ENCODE assay signal across 14 cellular contexts in the genomic region with DNA sequence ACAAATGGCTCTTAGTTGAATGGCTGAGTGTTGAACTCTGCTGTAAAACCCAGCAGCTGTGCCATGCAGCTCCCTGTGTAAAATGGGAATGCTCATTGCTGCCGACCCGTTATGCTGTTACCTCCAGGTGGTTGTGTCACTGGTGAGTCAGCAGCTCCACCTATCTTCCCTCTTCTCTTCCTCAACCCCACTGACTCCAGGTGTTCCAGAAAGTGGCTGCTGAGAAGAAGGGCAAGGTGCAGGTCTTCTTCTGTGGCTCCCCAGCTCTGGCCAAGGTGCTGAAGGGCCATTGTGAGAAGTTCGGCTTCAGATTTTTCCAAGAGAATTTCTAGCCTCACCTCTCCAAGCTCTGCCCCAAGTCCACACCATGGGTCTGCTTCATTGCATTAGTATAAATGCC. TPM values are rescaled to one million over a fixed set of nuclear protein-coding genes. Genes with fewer than 3 reads are reported as not detected.
DNase-seq lines count a peak whose midpoint lies in the region; ATAC-seq, FAIRE-seq and TF ChIP-seq lines count a peak whose summit lies in the region.
"Had no signal": no experiment of that assay in that cellular context is flagged by ENCODE, and none has a peak within 500 bp of the region (broad histone marks: within the 10 kb centered on the region; RNA-seq: fewer than 3 reads in every experiment).

No MANE protein-coding gene starts in this region.

- SMC1A ChIA-PET in GM12878 (lab: Charles Lee; ENCODE audit: uncharacterized antibody, unreplicated experiment), result no interaction called here

- H2AFZ ChIP-seq in GM12878 (ENCODE audit: control insufficient read depth, low read depth, low read length), result no peak overlapping the region

- ATAC-seq in GM12878 (no peak), mucosa of descending colon (peak; percentile 35), GM19455 (IDR thresholded peaks at IDR 0.05; ENCODE audit: unreplicated experiment) (no peak), left lung (no peak)

- POLR2A ChIA-PET in GM12878 (lab: Charles Lee), result no interaction called here

- peak; percentile 3 for DNase-seq in SHP77 treated with DMSO at 0.1 percent for 48 hours (lab: John Stamatoyannopoulos, UW)
- DNase-seq in SHP77 (lab: John Stamatoyannopoulos, UW), result no peak
- peak; percentile 61 for DNase-seq in NCI-H1694 treated with DMSO at 0.1 percent for 48 hours (lab: John Stamatoyannopoulos, UW)
- DNase-seq in GM12878 (ENCODE audit: low read depth, low spot score), result no peak
- DNase-seq in mucosa of descending colon, result no peak
- DNase-seq in kidney, result no peak
- DNase-seq in left lung, result no peak
- DNase-seq: activated gamma-delta T cell treated with Interleukin-2 at 50 U/mL for 16 hours; anterior cingulate cortex; CD4-positive, CD25-positive, alpha-beta regulatory T cell; T1000 had no signal

- H3K27ac ChIP-seq in GM12878 (ENCODE audit: control insufficient read depth, insufficient read depth) (no peak overlapping the region), kidney (ENCODE audit: low read depth in 2 of 2, low read length in 2 of 2) (no peak overlapping the region), left lung (no peak overlapping the region)

- no peaks in the 10 kb centered on the region for H3K36me3 ChIP-seq in GM12878 (ENCODE audit: control insufficient read depth in 2 of 2, insufficient read depth in 2 of 2, low read length in 1 of 2)
- no peaks in the 10 kb centered on the region for H3K36me3 ChIP-seq in mucosa of descending colon (ENCODE audit: low read depth)
- H3K36me3 ChIP-seq in kidney (ENCODE audit: control insufficient read depth in 1 of 2, insufficient read depth in 2 of 2, low read length in 2 of 2), result no peaks in the 10 kb centered on the region
- H3K36me3 ChIP-seq in left lung, result no peaks in the 10 kb centered on the region

- H4K20me1 ChIP-seq in GM12878 (ENCODE audit: control insufficient read depth, insufficient read depth), result no peaks in the 10 kb centered on the region

- in situ Hi-C loops in GM12878 (cut with MboI), result no loop called here

- no peak for TF ChIP-seq EP300 in GM12878 (IDR thresholded peaks at IDR 0.05; ENCODE audit: borderline replicate concordance in 1 of 2, control insufficient read depth in 1 of 2, low read depth in 2 of 2, low read length in 2 of 2)

- H3K4me2 ChIP-seq in GM12878 (ENCODE audit: control insufficient read depth, insufficient read depth), result no peak overlapping the region

- H3K79me2 ChIP-seq in GM12878 (ENCODE audit: control insufficient read depth, insufficient read depth, low read length), result no peaks in the 10 kb centered on the region

- FAIRE-seq in GM12878 (lab: Jason Lieb, UNC) (no peak), kidney (lab: Jason Lieb, UNC) (no peak)

- no peak overlapping the region for H3K9ac ChIP-seq in GM12878 (ENCODE audit: control insufficient read depth, insufficient read depth, low read length)
- no peak overlapping the region for H3K9ac ChIP-seq in kidney (ENCODE audit: low read length in 2 of 2)

- H3K4me1 ChIP-seq in GM12878 (ENCODE audit: control insufficient read depth, insufficient read depth, low read length), result no peaks in the 10 kb centered on the region
- peaks cover 15% of the 10 kb centered on the region for H3K4me1 ChIP-seq in mucosa of descending colon (ENCODE audit: low read depth)
- peaks cover 6 to 12% of the 10 kb centered on the region in 2 donors for H3K4me1 ChIP-seq in kidney (ENCODE audit: control insufficient read depth in 1 of 2, insufficient read depth in 1 of 2, low read depth in 1 of 2, low read length in 2 of 2)
- H3K4me1 ChIP-seq in left lung, result no peaks in the 10 kb centered on the region

- no TSS peak for BruUV-seq in GM12878 (replicated peaks; lab: Mats Ljungman, UMichigan)

- CTCF ChIA-PET in GM12878 (lab: Yijun Ruan, JAX), result interaction anchor here (0.6 to 4.9 kb wide), 4 partner anchors 169 to 407 kb away, joined by 3 to 55 read pairs (median 16); no protein-coding TSS in a partner anchor

- 18% methylated on average over 3 of the region's 3 CpGs for WGBS in GM12878 (ENCODE audit: insufficient coverage, insufficient replicate concordance, low lambda C conversion rate, missing lambda C conversion rate)

- no peak for TF ChIP-seq RAD21 in GM12878 (IDR thresholded peaks at IDR 0.05; ENCODE audit: insufficient read depth, low read depth, low read length)

- RAD21 ChIA-PET in GM12878 (lab: Charles Lee; ENCODE audit: unreplicated experiment), result interaction anchor here (1.9 kb wide), 1 partner anchor 338 kb away, joined by 6 read pairs; no protein-coding TSS in a partner anchor

- H3K4me3 ChIP-seq in GM12878 (no peak overlapping the region), mucosa of descending colon (no peak overlapping the region), kidney (ENCODE audit: low read length in 2 of 2) (no peak overlapping the region), left lung (no peak overlapping the region)

- TF ChIP-seq CTCF in GM12878 (IDR thresholded peaks at IDR 0.05 in 2 of 3, conservative IDR thresholded peaks at IDR 0.05 in 1 of 3; ENCODE audit: control insufficient read depth in 2 of 3, extremely low read depth in 1 of 3, insufficient read depth in 1 of 3, low read depth in 3 of 3, low read length in 3 of 3) (no peak), mucosa of descending colon (IDR thresholded peaks at IDR 0.05) (no peak), kidney (IDR thresholded peaks at IDR 0.05; ENCODE audit: borderline replicate concordance, extremely low read depth, insufficient read depth) (no peak), left lung (IDR thresholded peaks at IDR 0.05) (no peak)

- no peak for TF ChIP-seq POLR2A in GM12878 (IDR thresholded peaks at IDR 0.05; ENCODE audit: low read depth, low read length)

- intact Hi-C loops in GM12878 (cut with micrococcal nuclease; ENCODE audit: unreplicated experiment), result no loop called here
- intact Hi-C loops in mucosa of descending colon (cut with DNase I, micrococcal nuclease), result loop anchor here (5.0 to 10.0 kb wide), 3 partner anchors 168 to 341 kb away; no protein-coding TSS in a partner anchor
- intact Hi-C loops in kidney (cut with DNase I), result loop anchor here (10.0 kb wide), 1 partner anchor 338 kb away; no protein-coding TSS in a partner anchor
- intact Hi-C loops in left lung (cut with DNase I), result loop anchor here (5.0 kb wide), 1 partner anchor 336 kb away; no protein-coding TSS in a partner anchor

- H3K9me3 ChIP-seq in GM12878 (replicated peaks; ENCODE audit: control insufficient read depth, insufficient read depth, low read length) (no peaks in the 10 kb centered on the region), mucosa of descending colon (no peaks in the 10 kb centered on the region), kidney (ENCODE audit: control insufficient read depth in 1 of 2, low read length in 2 of 2) (no peaks in the 10 kb centered on the region), left lung (no peaks in the 10 kb centered on the region)

- H3K27me3 ChIP-seq in GM12878 (replicated peaks in 1 of 2; ENCODE audit: control insufficient read depth in 2 of 2, insufficient read depth in 2 of 2, low read length in 1 of 2), result 0 out of 4 replicates have a peak, but pooled peaks cover 0 to 2% of the 10 kb centered on the region in 2 experiments
- no peaks in the 10 kb centered on the region for H3K27me3 ChIP-seq in left lung

TF ChIP-seq in GM12878, 131 proteins besides CTCF, POLR2A, EP300 and RAD21:
- TF ChIP-seq, protein P1, sequence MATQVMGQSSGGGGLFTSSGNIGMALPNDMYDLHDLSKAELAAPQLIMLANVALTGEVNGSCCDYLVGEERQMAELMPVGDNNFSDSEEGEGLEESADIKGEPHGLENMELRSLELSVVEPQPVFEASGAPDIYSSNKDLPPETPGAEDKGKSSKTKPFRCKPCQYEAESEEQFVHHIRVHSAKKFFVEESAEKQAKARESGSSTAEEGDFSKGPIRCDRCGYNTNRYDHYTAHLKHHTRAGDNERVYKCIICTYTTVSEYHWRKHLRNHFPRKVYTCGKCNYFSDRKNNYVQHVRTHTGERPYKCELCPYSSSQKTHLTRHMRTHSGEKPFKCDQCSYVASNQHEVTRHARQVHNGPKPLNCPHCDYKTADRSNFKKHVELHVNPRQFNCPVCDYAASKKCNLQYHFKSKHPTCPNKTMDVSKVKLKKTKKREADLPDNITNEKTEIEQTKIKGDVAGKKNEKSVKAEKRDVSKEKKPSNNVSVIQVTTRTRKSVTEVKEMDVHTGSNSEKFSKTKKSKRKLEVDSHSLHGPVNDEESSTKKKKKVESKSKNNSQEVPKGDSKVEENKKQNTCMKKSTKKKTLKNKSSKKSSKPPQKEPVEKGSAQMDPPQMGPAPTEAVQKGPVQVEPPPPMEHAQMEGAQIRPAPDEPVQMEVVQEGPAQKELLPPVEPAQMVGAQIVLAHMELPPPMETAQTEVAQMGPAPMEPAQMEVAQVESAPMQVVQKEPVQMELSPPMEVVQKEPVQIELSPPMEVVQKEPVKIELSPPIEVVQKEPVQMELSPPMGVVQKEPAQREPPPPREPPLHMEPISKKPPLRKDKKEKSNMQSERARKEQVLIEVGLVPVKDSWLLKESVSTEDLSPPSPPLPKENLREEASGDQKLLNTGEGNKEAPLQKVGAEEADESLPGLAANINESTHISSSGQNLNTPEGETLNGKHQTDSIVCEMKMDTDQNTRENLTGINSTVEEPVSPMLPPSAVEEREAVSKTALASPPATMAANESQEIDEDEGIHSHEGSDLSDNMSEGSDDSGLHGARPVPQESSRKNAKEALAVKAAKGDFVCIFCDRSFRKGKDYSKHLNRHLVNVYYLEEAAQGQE (IDR thresholded peaks at IDR 0.05; ENCODE audit: low read depth, low read length), result peak; percentile 56; the same call in 1 of the 2 replicates
- no peak for TF ChIP-seq YBX1 (IDR thresholded peaks at IDR 0.05)

RNA-seq across cellular contexts. Expression of gene NOX5, which starts 41.9 kb away (rescaled TPM):
- not detected in 2 replicates for total RNA-seq in GM12878 (2013; cell fraction: nucleolus; rRNA removed)
- total RNA-seq in GM12878 (2014; rRNA removed) (not detected in 2 replicates), GM12878 (2014; rRNA removed; fragmentation: Illumina TruSeq; extraction: Trizol) (not detected in 2 replicates), GM12878 (2021) (not detected in 2 replicates), mucosa of descending colon (under 1 TPM in 2 of 3 donors, not detected in 1; 0.13 to 0.17 TPM), kidney (0.60 TPM), left lung (under 1 TPM; 0.16 to 0.23 TPM)
- not detected for polyA plus RNA-seq in GM12878 (2011; ENCODE audit: low read depth)
- polyA plus RNA-seq in GM12878 (2011; rRNA removed) (not detected in 2 replicates), GM12878 (2014; fragmentation: Illumina TruSeq; extraction: Trizol) (not detected in 2 replicates), GM12878 (2014; fragmentation: Nextera tagmentation; extraction: Ambion mirVana) (not detected), GM12878 (2014; rRNA removed) (not detected in 2 replicates), GM12878 (2016; fragmentation: Nextera tagmentation; extraction: Ambion mirVana) (not detected), kidney (ENCODE audit: insufficient read depth, low read depth, low replicate concordance) (0.19 TPM)
- polyA plus RNA-seq in GM12878 (2011; cell fraction: cytosol; rRNA removed), result not detected in 2 replicates
- not detected in 2 replicates for polyA plus RNA-seq in GM12878 (2011; cell fraction: nucleus; rRNA removed)
- not detected in 2 replicates for polyA plus RNA-seq in GM12878 (2012)
- 0.05 and 0.07 TPM in 2 replicates for polyA minus RNA-seq in GM12878 (2011; rRNA and poly(A)+ RNA removed)
- polyA minus RNA-seq in GM12878 (2011; cell fraction: cytosol; rRNA and poly(A)+ RNA removed), result not detected in 2 replicates
- not detected in 2 replicates for polyA minus RNA-seq in GM12878 (2011; cell fraction: nucleus; rRNA and poly(A)+ RNA removed)
- total RNA-seq: CD4-positive, CD25-positive, alpha-beta regulatory T cell; chondrocyte; osteocyte had no signal
- polyA plus RNA-seq: CD4-positive, CD25-positive, alpha-beta regulatory T cell had no signal

Comparison
In these comparisons a context has a peak if more than half of its experiments do, and no peak if none do; other contexts are left out.
1. DNase-seq: peak in SHP77 treated with DMSO at 0.1 percent for 48 hours (single experiment) and NCI-H1694 treated with DMSO at 0.1 percent for 48 hours (single experiment); none in SHP77 (0 of 2), GM12878 (single experiment), mucosa of descending colon (0 of 3), kidney (single experiment) and left lung (0 of 2).